22 cellular contexts compared by ENCODE assay signal in genomic region chr1:210669951-210670350, GRCh38.
"Had no signal": no experiment of that assay in that cellular context is flagged by ENCODE, and none has a peak within 500 bp of the region (broad histone marks: within the 10 kb centered on the region; RNA-seq: fewer than 3 reads in every experiment).

No MANE protein-coding gene starts in this region.

- H3K4me1 ChIP-seq: right atrium auricular region, tibial artery had no signal

- H3K4me1 Mint-ChIP-seq: activated naive CD8-positive, alpha-beta T cell treated with anti-CD3 and anti-CD28 coated beads for 36 hours; brain; natural killer cell had no signal

- H3K36me3 Mint-ChIP-seq: activated naive CD8-positive, alpha-beta T cell treated with anti-CD3 and anti-CD28 coated beads for 36 hours; brain; natural killer cell had no signal

- H3K36me3 ChIP-seq: right atrium auricular region, tibial artery had no signal

- H3K9me3 ChIP-seq: right atrium auricular region, tibial artery had no signal

- H3K27ac ChIP-seq: epithelial cell of prostate, right atrium auricular region, skin epidermis, tibial artery had no signal

- H3K4me3 Mint-ChIP-seq: activated naive CD8-positive, alpha-beta T cell treated with anti-CD3 and anti-CD28 coated beads for 36 hours; activated T-helper 1 cell treated with anti-CD3 and anti-CD28 coated beads, Interleukin-12 subunit alpha, Interleukin-12 subunit beta, Interleukin-2, Interleukin-4 antibody, amounts not matched to agents 30 ng/mL and 10 ng/mL and 1 ng/mL, durations not matched to agents 14 hours and 24 hours and 36 hours; brain; effector memory CD8-positive, alpha-beta T cell; natural killer cell had no signal

- ATAC-seq: activated CD4-positive, CD25-positive, alpha-beta regulatory T cell treated with anti-CD3 and anti-CD28 coated beads, Interleukin-2, amount 50 U/mL, for 24 hours; effector memory CD8-positive, alpha-beta T cell; left ventricle myocardium superior; natural killer cell had no signal

- H3K4me3 ChIP-seq: right atrium auricular region, skin epidermis, tibial artery had no signal

- H3K27me3 ChIP-seq: right atrium auricular region, tibial artery had no signal

- DNase-seq: activated CD4-positive, alpha-beta T cell treated with anti-CD3 and anti-CD28 coated beads, Interleukin-2, amount 50 U/mL, for 1 hour; activated naive CD8-positive, alpha-beta T cell treated with anti-CD3 and anti-CD28 coated beads for 36 hours; central memory CD4-positive, alpha-beta T cell; cortex of kidney; effector memory CD8-positive, alpha-beta T cell; head of caudate nucleus; kidney glomerular epithelial cell; left ventricle myocardium superior; mesenchymal stem cell; natural killer cell; nucleus accumbens; stimulated activated CD4-positive, alpha-beta T cell treated with anti-CD3 and anti-CD28 coated beads, Interleukin-15, amount 100 ng/mL, for 24 hours; stimulated activated CD4-positive, alpha-beta T cell treated with anti-CD3 and anti-CD28 coated beads, Interleukin-4, amount 100 ng/mL, for 1 hour; stimulated activated naive CD4-positive, alpha-beta T cell; tibial artery had no signal

- H3K27ac Mint-ChIP-seq: activated naive CD8-positive, alpha-beta T cell treated with anti-CD3 and anti-CD28 coated beads for 36 hours; activated T-helper 1 cell treated with anti-CD3 and anti-CD28 coated beads, Interleukin-12 subunit alpha, Interleukin-12 subunit beta, Interleukin-2, Interleukin-4 antibody, amounts not matched to agents 30 ng/mL and 10 ng/mL and 1 ng/mL, durations not matched to agents 14 hours and 24 hours and 36 hours; brain; effector memory CD8-positive, alpha-beta T cell; natural killer cell; progenitor cell of endocrine pancreas had no signal

- H3K9me3 Mint-ChIP-seq: activated T-helper 1 cell treated with anti-CD3 and anti-CD28 coated beads, Interleukin-12 subunit alpha, Interleukin-12 subunit beta, Interleukin-2, Interleukin-4 antibody, amounts not matched to agents 30 ng/mL and 10 ng/mL and 1 ng/mL, durations not matched to agents 14 hours and 24 hours and 36 hours; brain; effector memory CD8-positive, alpha-beta T cell; natural killer cell had no signal

- H3K27me3 Mint-ChIP-seq: activated naive CD8-positive, alpha-beta T cell treated with anti-CD3 and anti-CD28 coated beads for 36 hours; brain; effector memory CD8-positive, alpha-beta T cell; progenitor cell of endocrine pancreas had no signal
